Comparison of ENCODE assay signal across 18 cellular contexts in genomic region chr2:240239325-240239724, GRCh38.
"Had no signal": no experiment of that assay in that cellular context is flagged by ENCODE, and none has a peak within 500 bp of the region (broad histone marks: within the 10 kb centered on the region; RNA-seq: fewer than 3 reads in every experiment).

No MANE protein-coding gene starts in this region.

- H3K36me3 ChIP-seq: neutrophil, thyroid gland, upper lobe of right lung had no signal

- H3K27me3 ChIP-seq: hepatocyte, thyroid gland, upper lobe of right lung had no signal

- DNase-seq: effector CD4-positive, alpha-beta T cell; foreskin melanocyte; left colon; left ventricle myocardium superior; mesendoderm; mucosa of descending colon; naive thymus-derived CD8-positive, alpha-beta T cell; posterior cingulate gyrus; stimulated activated CD4-positive, alpha-beta T cell treated with anti-CD3 and anti-CD28 coated beads, Interleukin-2, amount 100 ng/mL, for 24 hours; stimulated activated naive CD4-positive, alpha-beta T cell; thyroid gland; upper lobe of right lung had no signal

- H3K9me3 ChIP-seq: mucosa of descending colon, neutrophil, thyroid gland, upper lobe of right lung had no signal

- H3K27ac ChIP-seq: hepatocyte, neutrophil, skin epidermis, thyroid gland, upper lobe of right lung had no signal

- ATAC-seq: left colon; left ventricle myocardium superior; mucosa of descending colon; naive thymus-derived CD8-positive, alpha-beta T cell; sciatic nerve; upper lobe of right lung had no signal

- H3K4me3 Mint-ChIP-seq: naive thymus-derived CD8-positive, alpha-beta T cell had no signal

- H3K9me3 Mint-ChIP-seq: naive thymus-derived CD8-positive, alpha-beta T cell had no signal

- H3K36me3 Mint-ChIP-seq: naive thymus-derived CD8-positive, alpha-beta T cell had no signal

- H3K4me3 ChIP-seq: coronary artery, hepatocyte, lung, mucosa of descending colon, skin epidermis, thyroid gland, upper lobe of right lung had no signal
